ENCODE assay signal across 24 cellular contexts in the genomic region with DNA sequence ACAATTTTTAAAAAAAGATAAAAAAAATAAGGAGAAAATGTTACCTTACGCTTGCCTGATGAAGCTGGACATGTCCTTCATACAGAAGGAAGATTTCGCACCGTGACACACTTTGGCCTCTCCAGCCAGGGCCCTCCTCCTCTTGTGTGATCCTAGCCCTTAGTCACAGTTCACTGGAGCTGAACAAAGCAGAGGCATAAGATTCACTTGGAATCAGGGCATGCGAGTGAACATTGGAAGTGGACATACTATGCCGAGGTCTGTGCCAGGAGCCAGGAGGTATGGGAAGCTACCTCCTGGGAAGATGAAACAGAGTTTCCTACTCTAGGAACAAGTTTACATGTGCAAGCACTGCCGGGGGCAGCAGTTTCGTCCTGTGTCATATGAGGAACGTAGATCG.
"Had no signal": no experiment of that assay in that cellular context is flagged by ENCODE, and none has a peak within 500 bp of the region (broad histone marks: within the 10 kb centered on the region; RNA-seq: fewer than 3 reads in every experiment).

No MANE protein-coding gene starts in this region.

- H3K27ac ChIP-seq: brain microvascular endothelial cell, coronary artery, esophagus squamous epithelium, gastroesophageal sphincter had no signal

- H3K4me3 ChIP-seq: coronary artery, esophagus squamous epithelium, gastroesophageal sphincter had no signal

- H3K27me3 ChIP-seq: brain microvascular endothelial cell, esophagus squamous epithelium, gastroesophageal sphincter had no signal

- H3K9me3 ChIP-seq: esophagus squamous epithelium, gastroesophageal sphincter had no signal

- DNase-seq: activated CD4-positive, alpha-beta memory T cell treated with anti-CD3 and anti-CD28 coated beads, Interleukin-2, amount 10 ng/mL, durations not matched to agents 7 days and 5 days; activated CD4-positive, alpha-beta T cell treated with anti-CD3 and anti-CD28 coated beads for 1 hour; activated CD4-positive, alpha-beta T cell treated with anti-CD3 and anti-CD28 coated beads for 4 hours; activated CD4-positive, alpha-beta T cell treated with anti-CD3 and anti-CD28 coated beads, Interleukin-2, amount 10 ng/mL, durations not matched to agents 7 days and 5 days; activated CD4-positive, alpha-beta T cell treated with anti-CD3 and anti-CD28 coated beads, Interleukin-2, amount 50 U/mL, for 4 hours; activated CD8-positive, alpha-beta memory T cell treated with anti-CD3 and anti-CD28 coated beads, Interleukin-2, amount 50 U/mL, for 48 hours; activated gamma-delta T cell; activated naive CD4-positive, alpha-beta T cell; activated naive CD4-positive, alpha-beta T cell treated with anti-CD3 and anti-CD28 coated beads, Interleukin-2, amount 10 ng/mL, durations not matched to agents 7 days and 5 days; activated naive CD8-positive, alpha-beta T cell treated with anti-CD3 and anti-CD28 coated beads, Interleukin-2, amount 10 ng/mL, durations not matched to agents 7 days and 5 days; activated T-cell treated with anti-CD3 and anti-CD28 coated beads for 4 hours; activated T-cell treated with anti-CD3 and anti-CD28 coated beads, Interleukin-2, amount 50 U/mL, for 24 hours; activated T-cell treated with anti-CD3 and anti-CD28 coated beads, Interleukin-2, amount 50 U/mL, for 72 hours; brain microvascular endothelial cell; effector CD4-positive, alpha-beta T cell; effector memory CD8-positive, alpha-beta T cell; esophagus squamous epithelium; foreskin melanocyte; head of caudate nucleus; T-helper 2 cell had no signal

- H3K4me1 ChIP-seq: esophagus squamous epithelium, gastroesophageal sphincter had no signal

- ATAC-seq: activated naive CD4-positive, alpha-beta T cell treated with anti-CD3 and anti-CD28 coated beads, Interleukin-2, amount 50 U/mL, for 72 hours; activated T-cell treated with anti-CD3 and anti-CD28 coated beads, Interleukin-2, amount 50 U/mL, for 72 hours; effector memory CD8-positive, alpha-beta T cell; gastroesophageal sphincter; WTC11 had no signal

- H3K36me3 ChIP-seq: brain microvascular endothelial cell, esophagus squamous epithelium, gastroesophageal sphincter had no signal
